Comparison of ENCODE assay signal across 8 cellular contexts in genomic region chr17:66468241-66469087, GRCh38.
A peak's percentile ranks its signal among the peaks of the same experiment; 100 is the strongest.
DNase-seq lines count a peak whose midpoint lies in the region; TF ChIP-seq lines count a peak whose summit lies in the region.

No MANE protein-coding gene starts in this region.

- peaks cover 23 to 59% (median 43%) of the 10 kb centered on the region in 4 donors for H3K4me1 ChIP-seq in transverse colon

- intact Hi-C loops in transverse colon (cut with DNase I; ENCODE audit: low total_unique reads): no loop called here

- H3K36me3 ChIP-seq in transverse colon: no peaks in the 10 kb centered on the region

- in situ Hi-C loops in transverse colon (cut with MboI; ENCODE audit: low pct_ligation_motif_present in 1 of 4, low pct_unique_long_range_greater_than_20kb in 1 of 4, low sequenced_read_pairs in 3 of 4): no loop called here

- H3K27ac Mint-ChIP-seq in immature natural killer cell (peak overlapping the region in 3 of 6 donors; percentile 16 to 54 (median 31)), glutamatergic neuron (ENCODE audit: unreplicated experiment) (no peak overlapping the region)

- H3K4me3 Mint-ChIP-seq in immature natural killer cell (peak overlapping the region in 4 of 5 donors; percentile 18 to 49 (median 30)), glutamatergic neuron (ENCODE audit: unreplicated experiment) (no peak overlapping the region)

- TF ChIP-seq POLR2A in transverse colon (IDR thresholded peaks at IDR 0.05): no peak

- no peak for TF ChIP-seq EP300 in transverse colon (IDR thresholded peaks at IDR 0.05; ENCODE audit: low read depth)

- H3K9me3 Mint-ChIP-seq in immature natural killer cell (no peaks in the 10 kb centered on the region), glutamatergic neuron (ENCODE audit: unreplicated experiment) (no peaks in the 10 kb centered on the region)

- H3K27ac ChIP-seq in transverse colon: peak overlapping the region; percentile 21 to 74 (median 66)

- no peak overlapping the region for H3K4me3 ChIP-seq in transverse colon

- peaks cover 32 to 38% of the 10 kb centered on the region in 2 donors for H3K4me1 Mint-ChIP-seq in immature natural killer cell
- H3K4me1 Mint-ChIP-seq in glutamatergic neuron (ENCODE audit: low read depth, unreplicated experiment): no peaks in the 10 kb centered on the region

- WGBS in transverse colon (ENCODE audit: low coverage in 1 of 2), 2 donors: 14 to 65% methylated on average over 1 to 5 of the region's 5 CpGs

- peaks cover 0 to 2% (median 2%) of the 10 kb centered on the region in 3 donors for H3K27me3 Mint-ChIP-seq in immature natural killer cell (ENCODE audit: low read depth in 3 of 3)
- no peaks in the 10 kb centered on the region for H3K27me3 Mint-ChIP-seq in glutamatergic neuron (ENCODE audit: unreplicated experiment)

- H3K9me3 ChIP-seq in transverse colon: no peaks in the 10 kb centered on the region

- peak; percentile 26 for DNase-seq in activated naive CD4-positive, alpha-beta T cell treated with Interleukin-2 at 50 U/mL for 16 hours
- no peak for DNase-seq in activated naive CD4-positive, alpha-beta T cell treated with anti-CD3 and anti-CD28 coated beads, Interleukin-2, amount 50 U/mL, for 16 hours
- DNase-seq in activated CD4-positive, alpha-beta T cell treated with anti-CD3 and anti-CD28 coated beads, Interleukin-2, amount 50 U/mL, for 48 hours: peak; percentile 16 to 26
- DNase-seq in immature natural killer cell (no peak), transverse colon (no peak), dedifferentiated amniotic fluid mesenchymal stem cell (ENCODE audit: extremely low spot score) (no peak), mesenteric fat pad (ENCODE audit: low spot score) (no peak), glutamatergic neuron (no peak)

- TF ChIP-seq CTCF in transverse colon (IDR thresholded peaks at IDR 0.05) (no peak), glutamatergic neuron (IDR thresholded peaks at IDR 0.05; ENCODE audit: partially characterized antibody, unreplicated experiment) (no peak)

- H3K27me3 ChIP-seq in transverse colon: no peaks in the 10 kb centered on the region

- H3K36me3 Mint-ChIP-seq in immature natural killer cell: no peaks in the 10 kb centered on the region
- H3K36me3 Mint-ChIP-seq in glutamatergic neuron (ENCODE audit: unreplicated experiment): no peaks in the 10 kb centered on the region

Comparison
In these comparisons a context has a peak if more than half of its experiments do, and no peak if none do; other contexts are left out.
1. DNase-seq: peak in activated naive CD4-positive, alpha-beta T cell treated with Interleukin-2 at 50 U/mL for 16 hours (single experiment) and activated CD4-positive, alpha-beta T cell treated with anti-CD3 and anti-CD28 coated beads, Interleukin-2, amount 50 U/mL, for 48 hours (2 of 2); none in activated naive CD4-positive, alpha-beta T cell treated with anti-CD3 and anti-CD28 coated beads, Interleukin-2, amount 50 U/mL, for 16 hours (single experiment), immature natural killer cell (0 of 3), transverse colon (single experiment), dedifferentiated amniotic fluid mesenchymal stem cell (single experiment), mesenteric fat pad (single experiment) and glutamatergic neuron (single experiment).